Comparison of ENCODE assay signal across 3 cellular contexts in the genomic region with DNA sequence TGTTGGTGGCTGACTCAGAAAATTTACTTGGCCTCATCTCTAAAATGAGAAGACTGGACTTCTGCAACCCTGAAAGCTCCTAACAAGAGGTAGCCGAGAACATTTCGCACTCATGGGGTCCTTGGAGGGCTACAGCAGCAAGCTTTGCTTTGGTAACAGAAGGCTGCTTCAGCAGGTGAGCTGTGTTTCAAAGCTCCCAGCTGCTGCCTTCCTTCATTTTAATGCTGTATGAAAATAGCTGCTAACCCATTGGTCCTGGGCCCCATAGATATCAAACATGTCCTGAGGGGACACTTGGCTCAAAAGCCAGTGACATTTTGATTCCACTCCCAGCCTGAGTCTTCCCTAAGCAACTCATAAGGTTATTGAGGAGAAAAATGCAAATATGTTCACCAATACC.
TF ChIP-seq lines count a peak whose summit lies in the region.

No MANE protein-coding gene starts in this region.

TF ChIP-seq in IMR-90, 13 proteins besides CTCF, POLR2A, EP300 and RAD21:
- TF ChIP-seq RFX5 (IDR thresholded peaks at IDR 0.05; ENCODE audit: low read depth, low read length) (no peak), RCOR1 (IDR thresholded peaks at IDR 0.05; ENCODE audit: insufficient replicate concordance, low read length) (no peak), CEBPB (IDR thresholded peaks at IDR 0.05; ENCODE audit: low read depth, low read length) (no peak), BHLHE40 (IDR thresholded peaks at IDR 0.05; ENCODE audit: low read depth, low read length) (no peak), FOS (IDR thresholded peaks at IDR 0.05; ENCODE audit: low read depth, low read length) (no peak), SMC3 (IDR thresholded peaks at IDR 0.05; ENCODE audit: low read depth, low read length) (no peak), NFE2L2 (IDR thresholded peaks at IDR 0.05; ENCODE audit: low read depth, low read length) (no peak), MXI1 (IDR thresholded peaks at IDR 0.05; ENCODE audit: borderline replicate concordance, low read depth, low read length) (no peak), MAZ (IDR thresholded peaks at IDR 0.05; ENCODE audit: borderline replicate concordance, low read depth, low read length) (no peak), MAFK (IDR thresholded peaks at IDR 0.05; ENCODE audit: low read depth, low read length) (no peak), CHD1 (IDR thresholded peaks at IDR 0.05; ENCODE audit: low read depth, low read length) (no peak)
- TF ChIP-seq, protein P1, sequence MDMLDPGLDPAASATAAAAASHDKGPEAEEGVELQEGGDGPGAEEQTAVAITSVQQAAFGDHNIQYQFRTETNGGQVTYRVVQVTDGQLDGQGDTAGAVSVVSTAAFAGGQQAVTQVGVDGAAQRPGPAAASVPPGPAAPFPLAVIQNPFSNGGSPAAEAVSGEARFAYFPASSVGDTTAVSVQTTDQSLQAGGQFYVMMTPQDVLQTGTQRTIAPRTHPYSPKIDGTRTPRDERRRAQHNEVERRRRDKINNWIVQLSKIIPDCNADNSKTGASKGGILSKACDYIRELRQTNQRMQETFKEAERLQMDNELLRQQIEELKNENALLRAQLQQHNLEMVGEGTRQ (IDR thresholded peaks at IDR 0.05; ENCODE audit: low read depth, low read length): no peak
- TF ChIP-seq, protein P2, sequence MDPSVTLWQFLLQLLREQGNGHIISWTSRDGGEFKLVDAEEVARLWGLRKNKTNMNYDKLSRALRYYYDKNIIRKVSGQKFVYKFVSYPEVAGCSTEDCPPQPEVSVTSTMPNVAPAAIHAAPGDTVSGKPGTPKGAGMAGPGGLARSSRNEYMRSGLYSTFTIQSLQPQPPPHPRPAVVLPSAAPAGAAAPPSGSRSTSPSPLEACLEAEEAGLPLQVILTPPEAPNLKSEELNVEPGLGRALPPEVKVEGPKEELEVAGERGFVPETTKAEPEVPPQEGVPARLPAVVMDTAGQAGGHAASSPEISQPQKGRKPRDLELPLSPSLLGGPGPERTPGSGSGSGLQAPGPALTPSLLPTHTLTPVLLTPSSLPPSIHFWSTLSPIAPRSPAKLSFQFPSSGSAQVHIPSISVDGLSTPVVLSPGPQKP (IDR thresholded peaks at IDR 0.05; ENCODE audit: borderline replicate concordance, low read depth, low read length): no peak

TF ChIP-seq in H1, 55 proteins besides CTCF, POLR2A, EP300 and RAD21:
- TF ChIP-seq EZH2 (IDR thresholded peaks at IDR 0.05; ENCODE audit: low read depth, low read length, severe bottlenecking) (no peak), TEAD4 (IDR thresholded peaks at IDR 0.05; ENCODE audit: low read depth, low read length) (no peak), BRCA1 (IDR thresholded peaks at IDR 0.05; ENCODE audit: low read depth, low read length) (no peak), RNF2 (IDR thresholded peaks at IDR 0.05; ENCODE audit: borderline replicate concordance, low read depth, low read length, missing control alignments, poor library complexity, severe bottlenecking) (no peak)

TF ChIP-seq in SK-N-SH treated with all-trans-retinoic acid at 6 μM for 48 hours, 23 proteins besides CTCF, POLR2A, EP300 and RAD21:
- TF ChIP-seq ZFP30 (CRISPR knock-in tag; IDR thresholded peaks at IDR 0.05): no peak
- no peak for TF ChIP-seq BACH2 (CRISPR knock-in tag; IDR thresholded peaks at IDR 0.05; ENCODE audit: borderline replicate concordance)
- TF ChIP-seq, protein P3, sequence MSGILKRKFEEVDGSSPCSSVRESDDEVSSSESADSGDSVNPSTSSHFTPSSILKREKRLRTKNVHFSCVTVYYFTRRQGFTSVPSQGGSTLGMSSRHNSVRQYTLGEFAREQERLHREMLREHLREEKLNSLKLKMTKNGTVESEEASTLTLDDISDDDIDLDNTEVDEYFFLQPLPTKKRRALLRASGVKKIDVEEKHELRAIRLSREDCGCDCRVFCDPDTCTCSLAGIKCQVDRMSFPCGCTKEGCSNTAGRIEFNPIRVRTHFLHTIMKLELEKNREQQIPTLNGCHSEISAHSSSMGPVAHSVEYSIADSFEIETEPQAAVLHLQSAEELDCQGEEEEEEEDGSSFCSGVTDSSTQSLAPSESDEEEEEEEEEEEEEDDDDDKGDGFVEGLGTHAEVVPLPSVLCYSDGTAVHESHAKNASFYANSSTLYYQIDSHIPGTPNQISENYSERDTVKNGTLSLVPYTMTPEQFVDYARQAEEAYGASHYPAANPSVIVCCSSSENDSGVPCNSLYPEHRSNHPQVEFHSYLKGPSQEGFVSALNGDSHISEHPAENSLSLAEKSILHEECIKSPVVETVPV (CRISPR knock-in tag; IDR thresholded peaks at IDR 0.05): no peak
- TF ChIP-seq TOX (CRISPR knock-in tag; IDR thresholded peaks at IDR 0.05; ENCODE audit: borderline replicate concordance): no peak
